In the genomic region with DNA sequence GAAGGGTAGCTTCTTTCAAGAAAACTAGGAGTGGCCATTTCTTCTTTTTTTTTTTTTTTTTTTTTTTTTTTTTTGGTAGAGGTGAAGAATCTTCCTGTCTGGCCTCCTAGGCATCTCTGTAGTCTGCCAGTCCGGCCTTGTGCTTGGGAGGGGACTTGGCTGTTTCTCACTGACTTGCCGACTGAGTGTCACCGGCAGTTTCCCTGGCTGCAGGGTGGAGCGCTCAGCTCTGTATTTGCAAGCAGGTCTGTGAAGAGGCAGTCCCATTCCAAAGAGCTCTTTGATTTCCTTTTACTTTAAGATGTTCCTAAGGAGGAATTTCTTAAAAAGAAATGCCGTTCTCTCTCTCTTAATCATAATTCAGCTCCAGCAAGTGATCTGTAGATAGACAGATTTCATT, we compare ENCODE assay signal across 23 cellular contexts.
DNase-seq lines count a peak whose midpoint lies in the region; ATAC-seq and TF ChIP-seq lines count a peak whose summit lies in the region.
"Had no signal": no experiment of that assay in that cellular context is flagged by ENCODE, and none has a peak within 500 bp of the region (broad histone marks: within the 10 kb centered on the region; RNA-seq: fewer than 3 reads in every experiment).

No MANE protein-coding gene starts in this region.

- DNase-seq in esophagus muscularis mucosa (ENCODE audit: extremely low spot score) (peak; percentile 14), lower lobe of right lung (no peak), upper lobe of right lung (no peak), NCI-H1417 (lab: John Stamatoyannopoulos, UW) (no peak)
- DNase-seq: 8988T; ACHN; BE2C; C1 segment of cervical spinal cord; CD4-positive, alpha-beta memory T cell; CD4-positive, CD25-positive, alpha-beta regulatory T cell; CD8-positive, alpha-beta memory T cell; COR-L47; DMS 273 treated with DMSO at 0.1 percent for 48 hours; DMS153; DMS53; DMS79; DND-41; EL; GDM1 had no signal

- TF ChIP-seq CTCF in esophagus muscularis mucosa (IDR thresholded peaks at IDR 0.05) (no peak), lower lobe of right lung (IDR thresholded peaks at IDR 0.05) (no peak), upper lobe of right lung (IDR thresholded peaks at IDR 0.05) (no peak)

- no peaks in the 10 kb centered on the region for H3K9me3 ChIP-seq in esophagus muscularis mucosa
- H3K9me3 ChIP-seq in lower lobe of right lung, result no peaks in the 10 kb centered on the region
- no peaks in the 10 kb centered on the region for H3K9me3 ChIP-seq in upper lobe of right lung
- H3K9me3 ChIP-seq: BE2C, BLaER1 had no signal

- H3K4me3 ChIP-seq in esophagus muscularis mucosa (no peak overlapping the region), lower lobe of right lung (no peak overlapping the region), upper lobe of right lung (no peak overlapping the region)
- H3K4me3 ChIP-seq: BLaER1, GM12878 had no signal

- no peaks in the 10 kb centered on the region for H3K27me3 ChIP-seq in esophagus muscularis mucosa
- no peaks in the 10 kb centered on the region for H3K27me3 ChIP-seq in lower lobe of right lung (ENCODE audit: low read depth)
- no peaks in the 10 kb centered on the region for H3K27me3 ChIP-seq in upper lobe of right lung
- H3K27me3 ChIP-seq: BE2C, BLaER1 had no signal

- TF ChIP-seq POLR2A in esophagus muscularis mucosa (IDR thresholded peaks at IDR 0.05; ENCODE audit: low read depth), result no peak

- H3K4me1 ChIP-seq in esophagus muscularis mucosa (no peaks in the 10 kb centered on the region), lower lobe of right lung (no peaks in the 10 kb centered on the region), upper lobe of right lung (no peaks in the 10 kb centered on the region)
- H3K4me1 ChIP-seq: BE2C, BLaER1 had no signal

- intact Hi-C loops in esophagus muscularis mucosa (cut with DNase I) (no loop called here), lower lobe of right lung (cut with DNase I) (no loop called here), upper lobe of right lung (cut with DNase I) (no loop called here)

- H3K27ac ChIP-seq in esophagus muscularis mucosa (replicated peaks in 1 of 4), result no peak overlapping the region
- no peak overlapping the region for H3K27ac ChIP-seq in lower lobe of right lung
- no peak overlapping the region for H3K27ac ChIP-seq in upper lobe of right lung
- H3K27ac ChIP-seq: BLaER1 had no signal

- TF ChIP-seq EP300 in esophagus muscularis mucosa (IDR thresholded peaks at IDR 0.05), result no peak

- ATAC-seq in lower lobe of right lung (peak; percentile 55 to 60), upper lobe of right lung (peak; percentile 51), GM19452 (IDR thresholded peaks at IDR 0.05; ENCODE audit: unreplicated experiment) (no peak), GM19395 (IDR thresholded peaks at IDR 0.05; ENCODE audit: unreplicated experiment) (no peak)
- ATAC-seq: GM12878 had no signal

- WGBS in esophagus muscularis mucosa, result 76% methylated on average over 5 of the region's 5 CpGs

- H3K36me3 ChIP-seq in esophagus muscularis mucosa (no peaks in the 10 kb centered on the region), lower lobe of right lung (no peaks in the 10 kb centered on the region), upper lobe of right lung (no peaks in the 10 kb centered on the region)
- H3K36me3 ChIP-seq: BE2C, BLaER1 had no signal

Comparison
In these comparisons a context has a peak if more than half of its experiments do, and no peak if none do; other contexts are left out.
1. ATAC-seq: peak in lower lobe of right lung (2 of 2) and upper lobe of right lung (single experiment); none in GM19452 (single experiment) and GM19395 (single experiment).